17 cellular contexts compared by ENCODE assay signal in the genomic region with DNA sequence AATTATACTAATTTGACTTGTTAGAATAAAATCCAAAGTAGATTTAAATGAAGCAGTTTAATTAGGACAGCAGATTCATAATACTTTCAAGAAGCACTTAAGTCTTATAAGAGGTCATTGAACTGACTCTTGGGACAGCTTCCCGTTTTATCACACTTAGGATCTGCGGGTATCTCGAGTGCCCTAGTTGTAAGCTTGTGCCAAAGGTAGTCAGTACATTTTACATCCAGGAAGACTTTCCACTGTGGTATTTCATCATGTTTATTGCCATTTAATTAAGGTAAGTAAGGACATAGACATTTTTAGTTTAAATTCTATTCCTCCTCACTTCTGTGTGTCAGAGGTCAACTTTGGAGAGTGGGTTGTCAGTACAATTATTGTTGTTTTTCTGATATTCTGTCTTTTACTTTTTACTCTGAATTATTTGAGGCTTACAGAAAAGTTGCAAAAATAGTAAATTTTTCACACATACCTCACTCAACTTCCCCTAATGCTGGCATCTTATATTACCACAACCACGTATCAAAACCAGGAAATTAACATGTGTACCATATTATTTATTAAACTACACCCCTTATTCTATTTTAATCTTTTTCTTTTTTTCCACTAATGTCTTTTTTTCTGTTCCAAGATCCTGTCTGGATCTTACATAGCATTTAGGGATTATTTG.
"Had no signal": no experiment of that assay in that cellular context is flagged by ENCODE, and none has a peak within 500 bp of the region (broad histone marks: within the 10 kb centered on the region; RNA-seq: fewer than 3 reads in every experiment).

No MANE protein-coding gene starts in this region.

- H3K36me3 Mint-ChIP-seq: activated naive CD8-positive, alpha-beta T cell treated with anti-CD3 and anti-CD28 coated beads for 36 hours; memory B cell; stimulated activated naive B cell treated with anti-CD40 and anti-IgM and Interleukin-4, amounts not matched to agents 10 μg/mL and 1 μg/mL and 100 μg/mL, for 72 hours had no signal

- H3K27me3 Mint-ChIP-seq: activated B cell treated with CpG ODN at 0.5 μM for 24 hours; activated naive CD8-positive, alpha-beta T cell treated with anti-CD3 and anti-CD28 coated beads for 36 hours; activated T-cell treated with anti-CD3 and anti-CD28 coated beads, Interleukin-2, amount 50 U/mL, for 24 hours; memory B cell; stimulated activated naive B cell treated with anti-CD40 and anti-IgM and Interleukin-4, amounts not matched to agents 10 μg/mL and 1 μg/mL and 100 μg/mL, for 72 hours had no signal

- H3K27me3 ChIP-seq: foreskin keratinocyte, right lobe of liver, spleen had no signal

- H3K4me3 ChIP-seq: psoas muscle, right lobe of liver, spleen had no signal

- H3K9me3 Mint-ChIP-seq: activated B cell treated with CpG ODN at 0.5 μM for 24 hours; activated CD4-positive, alpha-beta T cell treated with anti-CD3 and anti-CD28 coated beads, Interleukin-2, amount 10 ng/mL, durations not matched to agents 24 days and 14 days; activated naive CD8-positive, alpha-beta T cell treated with anti-CD3 and anti-CD28 coated beads for 36 hours; activated T-cell treated with anti-CD3 and anti-CD28 coated beads, Interleukin-2, amount 50 U/mL, for 24 hours; memory B cell; nephron progenitor cell; stimulated activated naive B cell treated with anti-CD40 and anti-IgM and Interleukin-4, amounts not matched to agents 10 μg/mL and 1 μg/mL and 100 μg/mL, for 72 hours had no signal

- H3K27ac Mint-ChIP-seq: activated B cell treated with CpG ODN at 0.5 μM for 24 hours; activated CD4-positive, alpha-beta T cell treated with anti-CD3 and anti-CD28 coated beads, Interleukin-2, amount 10 ng/mL, durations not matched to agents 24 days and 14 days; activated naive CD8-positive, alpha-beta T cell treated with anti-CD3 and anti-CD28 coated beads for 36 hours; activated T-cell treated with anti-CD3 and anti-CD28 coated beads, Interleukin-2, amount 50 U/mL, for 24 hours; memory B cell; nephron progenitor cell; stimulated activated naive B cell treated with anti-CD40 and anti-IgM and Interleukin-4, amounts not matched to agents 10 μg/mL and 1 μg/mL and 100 μg/mL, for 72 hours had no signal

- DNase-seq: activated B cell treated with CpG ODN at 0.5 μM for 24 hours; activated CD4-positive, alpha-beta T cell treated with anti-CD3 and anti-CD28 coated beads, Interleukin-2, amount 10 ng/mL, durations not matched to agents 24 days and 14 days; activated effector memory CD4-positive, alpha-beta T cell treated with Interleukin-2 at 50 U/mL for 16 hours; activated naive CD8-positive, alpha-beta T cell treated with anti-CD3 and anti-CD28 coated beads for 36 hours; activated T-cell treated with anti-CD3 and anti-CD28 coated beads, Interleukin-2, amount 50 U/mL, for 24 hours; foreskin keratinocyte; nephron progenitor cell; psoas muscle; right lobe of liver; spleen; stimulated activated CD4-positive, alpha-beta T cell treated with anti-CD3 and anti-CD28 coated beads, Interleukin-1b, Interleukin-23, amount 100 ng/mL, for 48 hours; stimulated activated naive B cell treated with anti-CD40 and anti-IgM and Interleukin-4, amounts not matched to agents 10 μg/mL and 1 μg/mL and 100 μg/mL, for 72 hours; T1000; trophoblast cell had no signal

- ATAC-seq: foreskin keratinocyte; left lobe of liver; psoas muscle; stimulated activated naive B cell treated with anti-CD40 and anti-IgM and Interleukin-4, amounts not matched to agents 10 μg/mL and 1 μg/mL and 100 μg/mL, for 72 hours had no signal

- H3K9me3 ChIP-seq: psoas muscle, right lobe of liver, spleen had no signal

- FAIRE-seq: islet of Langerhans had no signal

- H3K36me3 ChIP-seq: right lobe of liver, spleen had no signal

- H3K27ac ChIP-seq: foreskin keratinocyte, psoas muscle, right lobe of liver had no signal

- H3K4me3 Mint-ChIP-seq: activated B cell treated with CpG ODN at 0.5 μM for 24 hours; activated CD4-positive, alpha-beta T cell treated with anti-CD3 and anti-CD28 coated beads, Interleukin-2, amount 10 ng/mL, durations not matched to agents 24 days and 14 days; activated naive CD8-positive, alpha-beta T cell treated with anti-CD3 and anti-CD28 coated beads for 36 hours; activated T-cell treated with anti-CD3 and anti-CD28 coated beads, Interleukin-2, amount 50 U/mL, for 24 hours; memory B cell; nephron progenitor cell; stimulated activated naive B cell treated with anti-CD40 and anti-IgM and Interleukin-4, amounts not matched to agents 10 μg/mL and 1 μg/mL and 100 μg/mL, for 72 hours had no signal
